1 cellular context compared by ENCODE assay signal in the genomic region with DNA sequence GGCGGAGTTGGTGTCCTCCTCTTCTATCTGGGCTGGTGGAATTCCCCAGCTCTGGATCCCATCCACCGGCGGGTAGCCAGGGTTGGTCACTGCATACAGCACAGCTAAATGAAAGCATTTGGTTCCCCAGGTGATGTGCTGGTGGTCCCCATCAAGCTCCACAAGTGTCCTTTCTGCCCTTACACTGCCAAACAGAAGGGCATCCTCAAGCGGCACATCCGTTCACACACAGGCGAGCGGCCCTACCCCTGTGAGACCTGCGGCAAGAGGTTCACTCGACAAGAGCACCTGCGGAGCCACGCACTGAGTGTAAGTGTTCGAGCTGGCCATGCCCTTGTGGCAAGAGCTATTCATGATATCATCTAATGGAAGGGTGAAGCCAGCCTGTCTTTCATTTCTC.
TF ChIP-seq lines count a peak whose summit lies in the region.

No MANE protein-coding gene starts in this region.

TF ChIP-seq in GM23338, 12 proteins besides CTCF, POLR2A, EP300 and RAD21 (continued from another document):
- TF ChIP-seq, protein P1, sequence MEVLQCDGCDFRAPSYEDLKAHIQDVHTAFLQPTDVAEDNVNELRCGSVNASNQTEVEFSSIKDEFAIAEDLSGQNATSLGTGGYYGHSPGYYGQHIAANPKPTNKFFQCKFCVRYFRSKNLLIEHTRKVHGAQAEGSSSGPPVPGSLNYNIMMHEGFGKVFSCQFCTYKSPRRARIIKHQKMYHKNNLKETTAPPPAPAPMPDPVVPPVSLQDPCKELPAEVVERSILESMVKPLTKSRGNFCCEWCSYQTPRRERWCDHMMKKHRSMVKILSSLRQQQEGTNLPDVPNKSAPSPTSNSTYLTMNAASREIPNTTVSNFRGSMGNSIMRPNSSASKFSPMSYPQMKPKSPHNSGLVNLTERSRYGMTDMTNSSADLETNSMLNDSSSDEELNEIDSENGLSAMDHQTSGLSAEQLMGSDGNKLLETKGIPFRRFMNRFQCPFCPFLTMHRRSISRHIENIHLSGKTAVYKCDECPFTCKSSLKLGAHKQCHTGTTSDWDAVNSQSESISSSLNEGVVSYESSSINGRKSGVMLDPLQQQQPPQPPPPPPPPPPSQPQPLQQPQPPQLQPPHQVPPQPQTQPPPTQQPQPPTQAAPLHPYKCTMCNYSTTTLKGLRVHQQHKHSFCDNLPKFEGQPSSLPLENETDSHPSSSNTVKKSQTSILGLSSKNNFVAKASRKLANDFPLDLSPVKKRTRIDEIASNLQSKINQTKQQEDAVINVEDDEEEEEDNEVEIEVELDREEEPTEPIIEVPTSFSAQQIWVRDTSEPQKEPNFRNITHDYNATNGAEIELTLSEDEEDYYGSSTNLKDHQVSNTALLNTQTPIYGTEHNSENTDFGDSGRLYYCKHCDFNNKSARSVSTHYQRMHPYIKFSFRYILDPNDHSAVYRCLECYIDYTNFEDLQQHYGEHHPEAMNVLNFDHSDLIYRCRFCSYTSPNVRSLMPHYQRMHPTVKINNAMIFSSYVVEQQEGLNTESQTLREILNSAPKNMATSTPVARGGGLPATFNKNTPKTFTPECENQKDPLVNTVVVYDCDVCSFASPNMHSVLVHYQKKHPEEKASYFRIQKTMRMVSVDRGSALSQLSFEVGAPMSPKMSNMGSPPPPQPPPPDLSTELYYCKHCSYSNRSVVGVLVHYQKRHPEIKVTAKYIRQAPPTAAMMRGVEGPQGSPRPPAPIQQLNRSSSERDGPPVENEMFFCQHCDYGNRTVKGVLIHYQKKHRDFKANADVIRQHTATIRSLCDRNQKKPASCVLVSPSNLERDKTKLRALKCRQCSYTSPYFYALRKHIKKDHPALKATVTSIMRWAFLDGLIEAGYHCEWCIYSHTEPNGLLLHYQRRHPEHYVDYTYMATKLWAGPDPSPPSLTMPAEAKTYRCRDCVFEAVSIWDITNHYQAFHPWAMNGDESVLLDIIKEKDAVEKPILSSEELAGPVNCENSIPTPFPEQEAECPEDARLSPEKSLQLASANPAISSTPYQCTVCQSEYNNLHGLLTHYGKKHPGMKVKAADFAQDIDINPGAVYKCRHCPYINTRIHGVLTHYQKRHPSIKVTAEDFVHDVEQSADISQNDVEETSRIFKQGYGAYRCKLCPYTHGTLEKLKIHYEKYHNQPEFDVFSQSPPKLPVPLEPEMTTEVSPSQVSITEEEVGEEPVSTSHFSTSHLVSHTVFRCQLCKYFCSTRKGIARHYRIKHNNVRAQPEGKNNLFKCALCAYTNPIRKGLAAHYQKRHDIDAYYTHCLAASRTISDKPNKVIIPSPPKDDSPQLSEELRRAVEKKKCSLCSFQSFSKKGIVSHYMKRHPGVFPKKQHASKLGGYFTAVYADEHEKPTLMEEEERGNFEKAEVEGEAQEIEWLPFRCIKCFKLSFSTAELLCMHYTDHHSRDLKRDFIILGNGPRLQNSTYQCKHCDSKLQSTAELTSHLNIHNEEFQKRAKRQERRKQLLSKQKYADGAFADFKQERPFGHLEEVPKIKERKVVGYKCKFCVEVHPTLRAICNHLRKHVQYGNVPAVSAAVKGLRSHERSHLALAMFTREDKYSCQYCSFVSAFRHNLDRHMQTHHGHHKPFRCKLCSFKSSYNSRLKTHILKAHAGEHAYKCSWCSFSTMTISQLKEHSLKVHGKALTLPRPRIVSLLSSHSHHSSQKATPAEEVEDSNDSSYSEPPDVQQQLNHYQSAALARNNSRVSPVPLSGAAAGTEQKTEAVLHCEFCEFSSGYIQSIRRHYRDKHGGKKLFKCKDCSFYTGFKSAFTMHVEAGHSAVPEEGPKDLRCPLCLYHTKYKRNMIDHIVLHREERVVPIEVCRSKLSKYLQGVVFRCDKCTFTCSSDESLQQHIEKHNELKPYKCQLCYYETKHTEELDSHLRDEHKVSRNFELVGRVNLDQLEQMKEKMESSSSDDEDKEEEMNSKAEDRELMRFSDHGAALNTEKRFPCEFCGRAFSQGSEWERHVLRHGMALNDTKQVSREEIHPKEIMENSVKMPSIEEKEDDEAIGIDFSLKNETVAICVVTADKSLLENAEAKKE (CRISPR knock-in tag; IDR thresholded peaks at IDR 0.05) = no peak
- no peak for TF ChIP-seq JUNB (IDR thresholded peaks at IDR 0.05; ENCODE audit: unreplicated experiment)
- TF ChIP-seq EZH2phosphoT487 (IDR thresholded peaks at IDR 0.05; ENCODE audit: unreplicated experiment) = no peak
- TF ChIP-seq ZNF114 (CRISPR knock-in tag; IDR thresholded peaks at IDR 0.05) = no peak
